ENCODE assay signal across 8 cellular contexts in genomic region chr13:113458218-113459065, GRCh38. TPM values are rescaled to one million over a fixed set of nuclear protein-coding genes. Genes with fewer than 3 reads are reported as not detected.
DNase-seq lines count a peak whose midpoint lies in the region; TF ChIP-seq lines count a peak whose summit lies in the region.

No MANE protein-coding gene starts in this region.

- POLR2A ChIA-PET in activated CD4-positive, alpha-beta memory T cell treated with anti-CD3 and anti-CD28 coated beads, Interleukin-2, amount 10 ng/mL, durations not matched to agents 7 days and 5 days (lab: Charles Lee), result no interaction called here

- CTCF ChIA-PET in activated CD4-positive, alpha-beta memory T cell treated with anti-CD3 and anti-CD28 coated beads, Interleukin-2, amount 10 ng/mL, durations not matched to agents 7 days and 5 days (lab: Charles Lee), result interaction anchor here (1.3 to 1.9 kb wide), 2 partner anchors 7 to 104 kb away, joined by 4 to 7 read pairs; no protein-coding TSS in a partner anchor

- peak; percentile 40 for TF ChIP-seq CTCF in AG09309 (IDR thresholded peaks at IDR 0.05; ENCODE audit: control insufficient read depth, insufficient read depth, low read depth, low read length, missing control alignments)
- TF ChIP-seq CTCF in kidney epithelial cell (IDR thresholded peaks at IDR 0.05; ENCODE audit: insufficient read depth, low read length, poor library complexity, severe bottlenecking), result peak; percentile 55

- no peaks in the 10 kb centered on the region for H3K27me3 Mint-ChIP-seq in activated CD4-positive, alpha-beta memory T cell treated with anti-CD3 and anti-CD28 coated beads, Interleukin-2, amount 10 ng/mL, durations not matched to agents 7 days and 5 days

- no peak overlapping the region for H3K4me3 Mint-ChIP-seq in activated CD4-positive, alpha-beta memory T cell treated with anti-CD3 and anti-CD28 coated beads, Interleukin-2, amount 10 ng/mL, durations not matched to agents 7 days and 5 days

- peaks cover 18% of the 10 kb centered on the region for H3K36me3 Mint-ChIP-seq in activated CD4-positive, alpha-beta memory T cell treated with anti-CD3 and anti-CD28 coated beads, Interleukin-2, amount 10 ng/mL, durations not matched to agents 7 days and 5 days (ENCODE audit: low read depth)

- H3K4me3 ChIP-seq in AG09309 (ENCODE audit: control insufficient read depth, low read depth, low read length) (no peak overlapping the region), kidney epithelial cell (ENCODE audit: low read depth, low read length) (no peak overlapping the region)

- H3K27me3 ChIP-seq in kidney epithelial cell (ENCODE audit: control insufficient read depth, insufficient read depth, low read length), result no peaks in the 10 kb centered on the region

- H3K27ac Mint-ChIP-seq in activated CD4-positive, alpha-beta memory T cell treated with anti-CD3 and anti-CD28 coated beads, Interleukin-2, amount 10 ng/mL, durations not matched to agents 7 days and 5 days, result no peak overlapping the region

- DNase-seq in AG09309 (ENCODE audit: low read depth) (no peak), HT-29 (ENCODE audit: low spot score) (peak; percentile 5), astrocyte of the hippocampus (ENCODE audit: low read depth, low spot score) (peak; percentile 63), kidney epithelial cell (ENCODE audit: low read depth) (no peak), cortex of kidney (lab: John Stamatoyannopoulos, UW) (no peak), activated gamma-delta T cell treated with Interleukin-2 at 50 U/mL for 16 hours (no peak)
- DNase-seq in stimulated activated CD4-positive, alpha-beta T cell treated with anti-CD3 and anti-CD28 coated beads, Interleukin-4, amount 100 ng/mL, for 24 hours, result no peak
- DNase-seq in activated CD4-positive, alpha-beta memory T cell treated with anti-CD3 and anti-CD28 coated beads, Interleukin-2, amount 10 ng/mL, durations not matched to agents 7 days and 5 days, result no peak

- no peaks in the 10 kb centered on the region for H3K9me3 Mint-ChIP-seq in activated CD4-positive, alpha-beta memory T cell treated with anti-CD3 and anti-CD28 coated beads, Interleukin-2, amount 10 ng/mL, durations not matched to agents 7 days and 5 days

- H3K4me1 Mint-ChIP-seq in activated CD4-positive, alpha-beta memory T cell treated with anti-CD3 and anti-CD28 coated beads, Interleukin-2, amount 10 ng/mL, durations not matched to agents 7 days and 5 days, result no peaks in the 10 kb centered on the region

- peaks cover 2% of the 10 kb centered on the region for H3K36me3 ChIP-seq in kidney epithelial cell (ENCODE audit: control insufficient read depth, insufficient read depth, low read length)

RNA-seq across cellular contexts. Expression of gene ADPRHL1, which starts 5.2 kb away (rescaled TPM):
- 1.8 and 3.3 TPM in 2 replicates for total RNA-seq in HT-29 (2014; rRNA removed; shearing (Covaris generic))
- total RNA-seq in kidney epithelial cell, result 0.75 and 0.84 TPM in 2 replicates
- under 1 TPM; 0.71 to 0.75 TPM for total RNA-seq in activated CD4-positive, alpha-beta memory T cell treated with anti-CD3 and anti-CD28 coated beads, Interleukin-2, amount 10 ng/mL, durations not matched to agents 7 days and 5 days

RNA-seq across cellular contexts. Expression of gene DCUN1D2, which starts 32.1 kb away (rescaled TPM):
- 17.1 and 22.0 TPM in 2 replicates for total RNA-seq in HT-29 (2014; rRNA removed; shearing (Covaris generic))
- 9.9 and 12.9 TPM in 2 replicates for total RNA-seq in kidney epithelial cell
- total RNA-seq in activated CD4-positive, alpha-beta memory T cell treated with anti-CD3 and anti-CD28 coated beads, Interleukin-2, amount 10 ng/mL, durations not matched to agents 7 days and 5 days, result 10 to 100 TPM; 17.0 to 17.7 TPM

Comparison
In these comparisons a context has a peak if more than half of its experiments do, and no peak if none do; other contexts are left out.
1. DNase-seq: peak in HT-29 (single experiment) and astrocyte of the hippocampus (single experiment); none in AG09309 (single experiment), kidney epithelial cell (single experiment), stimulated activated CD4-positive, alpha-beta T cell treated with anti-CD3 and anti-CD28 coated beads, Interleukin-4, amount 100 ng/mL, for 24 hours (single experiment), cortex of kidney (single experiment), activated CD4-positive, alpha-beta memory T cell treated with anti-CD3 and anti-CD28 coated beads, Interleukin-2, amount 10 ng/mL, durations not matched to agents 7 days and 5 days (single experiment) and activated gamma-delta T cell treated with Interleukin-2 at 50 U/mL for 16 hours (single experiment).